Comparison of ENCODE assay signal across 8 cellular contexts in genomic region chr3:23992051-23992628, GRCh38. TPM values are rescaled to one million over a fixed set of nuclear protein-coding genes. Genes with fewer than 3 reads are reported as not detected.
A peak's percentile ranks its signal among the peaks of the same experiment; 100 is the strongest.
DNase-seq lines count a peak whose midpoint lies in the region; ATAC-seq and TF ChIP-seq lines count a peak whose summit lies in the region.

No MANE protein-coding gene starts in this region.

- WGBS in SK-N-SH (ENCODE audit: low lambda C conversion rate), result 31% methylated on average over 7 of the region's 7 CpGs

- TF ChIP-seq EP300 in SK-N-SH (IDR thresholded peaks at IDR 0.05; ENCODE audit: borderline replicate concordance in 1 of 2, low read depth in 1 of 2, low read length in 1 of 2), result peak in 1 of 2 experiments; percentile 97; a peak in 2 of 4 replicates

- H3K27ac ChIP-seq in SK-N-SH (ENCODE audit: low read depth in 2 of 2, low read length in 1 of 2), result peak overlapping the region; percentile 62 to 99
- peak overlapping the region; percentile 50 to 60 for H3K27ac ChIP-seq in uterus
- no peak overlapping the region for H3K27ac ChIP-seq in MM.1S (ENCODE audit: low read length)

- H3K9me3 Mint-ChIP-seq in stimulated activated naive CD8-positive, alpha-beta T cell treated with anti-CD3 and anti-CD28 coated beads, Interleukin-15, amount 100 ng/mL, for 72 hours, result no peaks in the 10 kb centered on the region

- H3K4me2 ChIP-seq in SK-N-SH (peak overlapping the region; percentile 15; the same call in 1 of the 2 replicates), MM.1S (ENCODE audit: low read depth, low read length) (no peak overlapping the region)

- H3K9me2 ChIP-seq in SK-N-SH, result no peaks in the 10 kb centered on the region
- no peaks in the 10 kb centered on the region for H3K9me2 ChIP-seq in MM.1S (replicated peaks; ENCODE audit: insufficient read depth, low read length)

- H3K4me1 ChIP-seq in SK-N-SH (ENCODE audit: control insufficient read depth in 1 of 2, insufficient read depth in 2 of 2, low read depth in 1 of 2, low read length in 1 of 2) (peaks cover 35 to 47% of the 10 kb centered on the region in 2 experiments), uterus (no peaks in the 10 kb centered on the region), MM.1S (ENCODE audit: low read length) (no peaks in the 10 kb centered on the region)

- H3K4me3 Mint-ChIP-seq in stimulated activated naive CD8-positive, alpha-beta T cell treated with anti-CD3 and anti-CD28 coated beads, Interleukin-15, amount 100 ng/mL, for 72 hours, result no peak overlapping the region

- H2AFZ ChIP-seq in SK-N-SH (ENCODE audit: low read depth) (no peak overlapping the region), MM.1S (ENCODE audit: low read length) (no peak overlapping the region)

- POLR2A ChIA-PET in SK-N-SH (lab: Yijun Ruan, JAX), result interaction anchor here (0.6 to 6.4 kb wide), 3 partner anchors 11 to 75 kb away, joined by 3 to 49 read pairs (median 4); partner anchors contain the start of genes NKIRAS1 and RPL15

- H3K4me3 ChIP-seq in SK-N-SH (ENCODE audit: low read depth in 2 of 2, low read length in 1 of 2), result no peak overlapping the region
- no peak overlapping the region for H3K4me3 ChIP-seq in uterus
- H3K4me3 ChIP-seq in MM.1S (ENCODE audit: low read length), result no peak overlapping the region

- peaks cover 9% of the 10 kb centered on the region for H3F3A ChIP-seq in SK-N-SH (replicated peaks; ENCODE audit: insufficient read depth)
- H3F3A ChIP-seq in MM.1S (ENCODE audit: insufficient read depth, low read length), result no peaks in the 10 kb centered on the region

- intact Hi-C loops in uterus (cut with DNase I; ENCODE audit: low total_unique reads), result no loop called here

- DNase-seq in stimulated activated naive CD8-positive, alpha-beta T cell treated with anti-CD3 and anti-CD28 coated beads, Interleukin-15, amount 100 ng/mL, for 72 hours, result no peak
- DNase-seq in stimulated activated naive CD8-positive, alpha-beta T cell treated with anti-CD3 and anti-CD28 coated beads, Interleukin-15, Interleukin-2, amounts not matched to agents 100 U/mL and 50 U/mL, for 24 hours, result no peak
- peak; percentile 55 for DNase-seq in SK-N-SH
- peak; percentile 27 for DNase-seq in iPS-NIHi11 (ENCODE audit: low spot score)
- DNase-seq in uterus, result peak; percentile 29 to 57
- DNase-seq in NOMO-1 (lab: John Stamatoyannopoulos, UW; ENCODE audit: unreplicated experiment in 2 of 2), result no peak
- DNase-seq in KG1 (lab: John Stamatoyannopoulos, UW), result no peak
- no peak for DNase-seq in MM.1S

- peaks cover 13% of the 10 kb centered on the region for H3K4me1 Mint-ChIP-seq in stimulated activated naive CD8-positive, alpha-beta T cell treated with anti-CD3 and anti-CD28 coated beads, Interleukin-15, amount 100 ng/mL, for 72 hours

- H4K20me1 ChIP-seq in SK-N-SH (ENCODE audit: insufficient read depth) (no peaks in the 10 kb centered on the region), MM.1S (ENCODE audit: insufficient read depth, low read length) (no peaks in the 10 kb centered on the region)

- H3K79me2 ChIP-seq in SK-N-SH (ENCODE audit: insufficient read depth), result no peaks in the 10 kb centered on the region
- H3K79me2 ChIP-seq in MM.1S (ENCODE audit: low read length), result no peaks in the 10 kb centered on the region

- CTCF ChIA-PET in SK-N-SH (lab: Yijun Ruan, JAX), result interaction anchor here (0.8 to 1.0 kb wide), 3 partner anchors 9 to 104 kb away, joined by 3 read pairs; partner anchors contain the start of genes NKIRAS1 and RPL15

- TF ChIP-seq RAD21 in SK-N-SH (IDR thresholded peaks at IDR 0.05; ENCODE audit: low read length), result no peak

- no peak overlapping the region for H3K27ac Mint-ChIP-seq in stimulated activated naive CD8-positive, alpha-beta T cell treated with anti-CD3 and anti-CD28 coated beads, Interleukin-15, amount 100 ng/mL, for 72 hours

- H3K9me3 ChIP-seq in SK-N-SH (no peaks in the 10 kb centered on the region), uterus (no peaks in the 10 kb centered on the region), MM.1S (replicated peaks; ENCODE audit: insufficient read depth, low read length) (no peaks in the 10 kb centered on the region)

- TF ChIP-seq CTCF in SK-N-SH (IDR thresholded peaks at IDR 0.05), result no peak
- TF ChIP-seq CTCF in uterus (IDR thresholded peaks at IDR 0.05), result no peak
- no peak for TF ChIP-seq CTCF in MM.1S (IDR thresholded peaks at IDR 0.05; ENCODE audit: low read length)

- no peak for TF ChIP-seq POLR2A in uterus (IDR thresholded peaks at IDR 0.05)

- no peak overlapping the region for H3K9ac ChIP-seq in SK-N-SH
- H3K9ac ChIP-seq in MM.1S (ENCODE audit: low read length), result no peak overlapping the region

- no peaks in the 10 kb centered on the region for H3K27me3 Mint-ChIP-seq in stimulated activated naive CD8-positive, alpha-beta T cell treated with anti-CD3 and anti-CD28 coated beads, Interleukin-15, amount 100 ng/mL, for 72 hours

- H3K27me3 ChIP-seq in SK-N-SH (ENCODE audit: insufficient read depth) (no peaks in the 10 kb centered on the region), uterus (no peaks in the 10 kb centered on the region), MM.1S (replicated peaks; ENCODE audit: insufficient read depth, low read length) (no peaks in the 10 kb centered on the region)

- no peaks in the 10 kb centered on the region for H3K36me3 ChIP-seq in SK-N-SH (replicated peaks in 1 of 2; ENCODE audit: control insufficient read depth in 1 of 2, insufficient read depth in 2 of 2, low read length in 1 of 2)
- no peaks in the 10 kb centered on the region for H3K36me3 ChIP-seq in uterus
- H3K36me3 ChIP-seq in MM.1S (replicated peaks; ENCODE audit: insufficient read depth, low read length), result no peaks in the 10 kb centered on the region

- peak; percentile 49 for ATAC-seq in stimulated activated naive CD8-positive, alpha-beta T cell treated with anti-CD3 and anti-CD28 coated beads, Interleukin-15, amount 100 ng/mL, for 72 hours
- ATAC-seq in stimulated activated naive CD8-positive, alpha-beta T cell treated with anti-CD3 and anti-CD28 coated beads, Interleukin-15, Interleukin-2, amounts not matched to agents 100 U/mL and 50 U/mL, for 24 hours, result no peak

TF ChIP-seq in SK-N-SH, 30 proteins besides CTCF, POLR2A, EP300 and RAD21 (continues in another document):
- TF ChIP-seq GABPA (IDR thresholded peaks at IDR 0.05; ENCODE audit: low read depth) (no peak), IRF3 (IDR thresholded peaks at IDR 0.05; ENCODE audit: low read depth, low read length) (no peak), SMC3 (IDR thresholded peaks at IDR 0.05; ENCODE audit: low read depth, low read length) (no peak), FOXJ3 (CRISPR knock-in tag; IDR thresholded peaks at IDR 0.05) (peak; percentile 83), MAX (IDR thresholded peaks at IDR 0.05; ENCODE audit: low read depth) (no peak), ELF1 (IDR thresholded peaks at IDR 0.05) (no peak), TAF1 (IDR thresholded peaks at IDR 0.05; ENCODE audit: borderline replicate concordance, low read depth, low read length) (no peak), ZBTB33 (IDR thresholded peaks at IDR 0.05; ENCODE audit: borderline replicate concordance, low read depth) (no peak), NFIC (IDR thresholded peaks at IDR 0.05; ENCODE audit: borderline replicate concordance) (peak; percentile 44; the same call in 1 of the 2 replicates), TEAD4 (IDR thresholded peaks at IDR 0.05; ENCODE audit: borderline replicate concordance, insufficient read depth) (no peak), RFX5 (IDR thresholded peaks at IDR 0.05; ENCODE audit: low read length) (no peak), USF2 (IDR thresholded peaks at IDR 0.05; ENCODE audit: borderline replicate concordance, low read depth, low read length) (no peak)

RNA-seq across cellular contexts. Expression of gene NR1D2, which starts 47.1 kb away (rescaled TPM):
- polyA plus RNA-seq in SK-N-SH (2012; rRNA removed), result 12.0 and 15.4 TPM in 2 replicates
- 18.3 and 18.5 TPM in 2 replicates for polyA plus RNA-seq in SK-N-SH (2012; cell fraction: cytosol; rRNA removed)
- polyA plus RNA-seq in SK-N-SH (2012; cell fraction: nucleus; rRNA removed), result 4.3 and 10.0 TPM in 2 replicates
- 10 to 100 TPM; 36.8 to 95.7 (median 60.2) TPM for total RNA-seq in uterus

Comparison
In these comparisons a context has a peak if more than half of its experiments do, and no peak if none do; other contexts are left out.
1. DNase-seq: peak in SK-N-SH (single experiment), iPS-NIHi11 (single experiment) and uterus (2 of 2); none in stimulated activated naive CD8-positive, alpha-beta T cell treated with anti-CD3 and anti-CD28 coated beads, Interleukin-15, amount 100 ng/mL, for 72 hours (0 of 2), stimulated activated naive CD8-positive, alpha-beta T cell treated with anti-CD3 and anti-CD28 coated beads, Interleukin-15, Interleukin-2, amounts not matched to agents 100 U/mL and 50 U/mL, for 24 hours (single experiment), NOMO-1 (0 of 2), KG1 (single experiment) and MM.1S (single experiment).